Comparison of ENCODE assay signal across 25 cellular contexts in genomic region chr1:119133987-119134386, GRCh38. TPM values are rescaled to one million over a fixed set of nuclear protein-coding genes. Genes with fewer than 3 reads are reported as not detected.
DNase-seq lines count a peak whose midpoint lies in the region; ATAC-seq and TF ChIP-seq lines count a peak whose summit lies in the region.
"Had no signal": no experiment of that assay in that cellular context is flagged by ENCODE, and none has a peak within 500 bp of the region (broad histone marks: within the 10 kb centered on the region; RNA-seq: fewer than 3 reads in every experiment).

No MANE protein-coding gene starts in this region.

- no peak overlapping the region for H2BK12ac ChIP-seq in mesenchymal stem cell (ENCODE audit: low read length in 2 of 2)

- H3K4ac ChIP-seq in mesenchymal stem cell (ENCODE audit: low read depth in 1 of 2, low read length in 2 of 2): no peak overlapping the region

- no peak overlapping the region for H4K91ac ChIP-seq in mesenchymal stem cell (ENCODE audit: low read length)

- no peak overlapping the region for H2AK5ac ChIP-seq in mesenchymal stem cell (ENCODE audit: low read length, severe bottlenecking)

- WGBS in mesenchymal stem cell: 98% methylated on average over 1 of the region's 1 CpG
- 90 to 95% (median 94%) methylated on average over 1 of the region's 1 CpG for WGBS in heart left ventricle, 4 donors

- no peak overlapping the region for H2BK5ac ChIP-seq in mesenchymal stem cell (ENCODE audit: low read depth, low read length, poor library complexity, severe bottlenecking)

- TF ChIP-seq CTCF in cardiac fibroblast (IDR thresholded peaks at IDR 0.05; ENCODE audit: low read depth, low read length) (no peak), heart left ventricle (IDR thresholded peaks at IDR 0.05) (no peak)

- H3K14ac ChIP-seq in mesenchymal stem cell (ENCODE audit: low read length in 2 of 2): no peak overlapping the region

- H3K9me3 ChIP-seq in mesenchymal stem cell (ENCODE audit: control insufficient read depth, low read length): no peaks in the 10 kb centered on the region
- no peaks in the 10 kb centered on the region for H3K9me3 ChIP-seq in heart left ventricle
- H3K9me3 ChIP-seq: heart right ventricle, mucosa of descending colon, thyroid gland had no signal

- H3K18ac ChIP-seq in mesenchymal stem cell (ENCODE audit: low read depth in 1 of 2, low read length in 2 of 2): no peak overlapping the region

- H3K36me3 ChIP-seq in mesenchymal stem cell (ENCODE audit: control insufficient read depth in 1 of 2, insufficient read depth in 2 of 2, low read depth in 1 of 2, low read length in 2 of 2) (no peaks in the 10 kb centered on the region), heart left ventricle (no peaks in the 10 kb centered on the region)
- H3K36me3 ChIP-seq: heart right ventricle, neural progenitor cell, thyroid gland had no signal

- no peak overlapping the region for H4K8ac ChIP-seq in mesenchymal stem cell (ENCODE audit: low read length)

- H3K4me2 ChIP-seq in mesenchymal stem cell (ENCODE audit: low read length, poor library complexity, severe bottlenecking): no peak overlapping the region
- H3K4me2 ChIP-seq: neural progenitor cell, smooth muscle cell had no signal

- no peak overlapping the region for H3K23ac ChIP-seq in mesenchymal stem cell (ENCODE audit: low read length in 2 of 2)

- H3K27ac ChIP-seq in mesenchymal stem cell (ENCODE audit: low read length, poor library complexity, severe bottlenecking): peak overlapping the region; percentile 84
- no peak overlapping the region for H3K27ac ChIP-seq in heart left ventricle
- H3K27ac ChIP-seq: heart right ventricle, neural progenitor cell, thyroid gland had no signal

- no peak for TF ChIP-seq POLR2A in heart left ventricle (IDR thresholded peaks at IDR 0.05)

- intact Hi-C loops in heart left ventricle (cut with DNase I): no loop called here

- H3K9ac ChIP-seq in mesenchymal stem cell (ENCODE audit: low read length): no peak overlapping the region
- H3K9ac ChIP-seq: neural progenitor cell had no signal

- H3K27me3 ChIP-seq in mesenchymal stem cell (ENCODE audit: control insufficient read depth in 1 of 2, insufficient read depth in 1 of 2, low read length in 2 of 2) (no peaks in the 10 kb centered on the region), heart left ventricle (no peaks in the 10 kb centered on the region)
- H3K27me3 ChIP-seq: heart right ventricle, neural progenitor cell, thyroid gland had no signal

- H3K4me3 ChIP-seq in cardiac fibroblast (replicated peaks in 1 of 2; ENCODE audit: low read depth in 2 of 2, low read length in 2 of 2): no peak overlapping the region
- H3K4me3 ChIP-seq in mesenchymal stem cell (ENCODE audit: insufficient read depth in 1 of 2, low read depth in 1 of 2, low read length in 2 of 2): no peak overlapping the region
- no peak overlapping the region for H3K4me3 ChIP-seq in heart left ventricle
- H3K4me3 ChIP-seq: heart right ventricle, mucosa of descending colon, neural progenitor cell, smooth muscle cell, thyroid gland had no signal

- peak; percentile 32 for DNase-seq in AG08396 (ENCODE audit: low spot score)
- peak; percentile 3 for DNase-seq in HT1080 (ENCODE audit: low read depth)
- DNase-seq in cardiac fibroblast (ENCODE audit: low read depth in 2 of 2): peak; percentile 26 to 47
- no peak for DNase-seq in mesenchymal stem cell
- no peak for DNase-seq in HuH-7.5 (ENCODE audit: low spot score)
- no peak for DNase-seq in heart left ventricle
- no peak for DNase-seq in NCI-H1092 (lab: John Stamatoyannopoulos, UW)
- DNase-seq: activated CD4-positive, alpha-beta memory T cell treated with anti-CD3 and anti-CD28 coated beads, Interleukin-2, amount 10 ng/mL, durations not matched to agents 7 days and 5 days; activated CD4-positive, CD25-positive, alpha-beta regulatory T cell; activated naive CD4-positive, alpha-beta T cell treated with Interleukin-2 at 50 U/mL for 16 hours; activated T-cell treated with anti-CD3 and anti-CD28 coated beads for 4 hours; anterior cingulate cortex; DMS79 treated with DMSO at 0.1 percent for 48 hours; endodermal cell; heart right ventricle; mucosa of descending colon; NCI-H1092 treated with DMSO at 0.1 percent for 48 hours; NCI-H2081 treated with DMSO at 0.1 percent for 48 hours; NCI-H524; stimulated activated CD4-positive, alpha-beta T cell treated with anti-CD3 and anti-CD28 coated beads, Interleukin-2, amount 100 ng/mL, for 48 hours; stimulated activated naive CD4-positive, alpha-beta T cell treated with Interleukin-2 at 50 U/mL for 16 hours; thyroid gland had no signal

- H2BK15ac ChIP-seq in mesenchymal stem cell (ENCODE audit: low read depth, poor library complexity, severe bottlenecking): no peak overlapping the region

- H2BK120ac ChIP-seq in mesenchymal stem cell (ENCODE audit: low read depth, low read length): no peak overlapping the region

- ATAC-seq in HG02973 (IDR thresholded peaks at IDR 0.05; ENCODE audit: unreplicated experiment) (no peak), heart left ventricle (no peak)
- ATAC-seq: heart right ventricle, mucosa of descending colon had no signal

- H3K4me1 ChIP-seq in mesenchymal stem cell (ENCODE audit: control insufficient read depth, insufficient read depth, low read depth, low read length) (peaks cover 4% of the 10 kb centered on the region), heart left ventricle (peaks cover 0 to 31% (median 9%) of the 10 kb centered on the region in 12 donors)
- H3K4me1 ChIP-seq: neural progenitor cell, thyroid gland had no signal

- H2AFZ ChIP-seq in mesenchymal stem cell (ENCODE audit: low read depth, low read length): no peak overlapping the region
- H2AFZ ChIP-seq: neural progenitor cell had no signal

- H3K79me1 ChIP-seq in mesenchymal stem cell (replicated peaks; ENCODE audit: low read length, poor library complexity, severe bottlenecking): peaks cover 17% of the 10 kb centered on the region

RNA-seq across cellular contexts. Expression of gene WARS2, which starts 6.5 kb away (rescaled TPM):
- total RNA-seq in HT1080 (2014; rRNA removed; shearing (Covaris generic)): 13.8 and 14.5 TPM in 2 replicates
- 9.7 and 9.9 TPM in 2 replicates for polyA plus RNA-seq in HT1080 (2015; cell fraction: cytosol; rRNA removed)
- polyA plus RNA-seq in HT1080 (2015; cell fraction: nucleus; rRNA removed): 7.7 and 9.4 TPM in 2 replicates
- polyA plus RNA-seq in mesenchymal stem cell (2013, experiment 1 of 2): 8.6 TPM
- 8.7 TPM for polyA plus RNA-seq in mesenchymal stem cell (2013, experiment 2 of 2)
- total RNA-seq in heart left ventricle: 10 to 100 TPM in 6 of 9 donors, 1 to 10 TPM in 3; 8.5 to 15.5 (median 13.1) TPM
- polyA plus RNA-seq in heart left ventricle: 1 to 10 TPM; 3.9 to 7.7 TPM

Comparison
In these comparisons a context has a peak if more than half of its experiments do, and no peak if none do; other contexts are left out.
1. DNase-seq: peak in AG08396 (single experiment), HT1080 (single experiment) and cardiac fibroblast (2 of 2); none in mesenchymal stem cell (single experiment), HuH-7.5 (single experiment), heart left ventricle (0 of 5) and NCI-H1092 (single experiment).